In the genomic region with DNA sequence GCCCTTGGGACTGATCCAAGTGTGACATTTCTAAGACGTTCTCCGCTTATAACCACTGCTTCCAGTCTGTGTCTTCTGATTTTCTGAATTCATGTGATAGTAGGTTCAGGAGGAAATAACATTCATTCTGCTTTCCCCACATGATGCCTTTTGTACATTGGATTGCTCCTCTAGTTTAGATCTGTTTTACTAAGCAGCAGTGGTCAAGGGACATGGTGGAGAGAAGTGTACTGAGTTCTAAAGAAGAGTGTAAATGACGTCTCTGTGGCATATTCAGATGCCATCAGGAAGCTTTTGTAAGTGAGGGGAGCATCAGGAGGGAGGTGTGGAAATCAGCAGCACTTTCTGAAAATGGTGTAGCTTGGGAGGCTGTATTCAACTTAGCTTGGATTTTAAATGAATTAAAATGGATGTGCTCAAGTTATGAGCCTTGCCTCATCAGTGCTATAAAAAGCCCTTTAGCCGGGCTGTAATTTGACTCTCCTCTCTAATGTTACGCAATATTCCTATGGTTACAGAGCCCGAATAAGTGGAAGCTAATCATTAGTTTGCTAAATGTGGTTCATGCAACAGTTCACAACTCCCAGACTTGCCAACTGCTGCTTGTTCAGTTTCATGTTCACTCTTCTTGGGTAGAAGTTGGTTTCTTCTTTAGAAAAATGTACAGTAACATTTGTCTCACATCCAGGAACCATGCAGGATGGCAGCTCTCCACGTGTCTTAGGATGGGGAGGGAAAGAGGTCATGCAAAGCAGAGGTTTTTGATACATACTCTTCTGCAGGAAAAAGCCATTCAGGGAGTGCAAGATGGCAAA, we compare ENCODE assay signal across 7 cellular contexts.
A peak's percentile ranks its signal among the peaks of the same experiment; 100 is the strongest.
DNase-seq lines count a peak whose midpoint lies in the region; ATAC-seq, FAIRE-seq and TF ChIP-seq lines count a peak whose summit lies in the region.

No MANE protein-coding gene starts in this region.

- H3K27ac ChIP-seq in GM23248 (peak overlapping the region; percentile 70), HepG2 (ENCODE audit: extremely low read length, insufficient read depth, low read length) (peak overlapping the region; percentile 28)

- H3K79me2 ChIP-seq in GM23248 (ENCODE audit: insufficient read depth) (no peaks in the 10 kb centered on the region), HepG2 (ENCODE audit: insufficient read depth, low read length) (no peaks in the 10 kb centered on the region)

- H3K27me3 ChIP-seq in GM23248 (replicated peaks; ENCODE audit: insufficient read depth) (no peaks in the 10 kb centered on the region), HepG2 (ENCODE audit: control insufficient read depth in 1 of 2, insufficient read depth in 2 of 2, low read length in 2 of 2) (no peaks in the 10 kb centered on the region)

- ATAC-seq in HepG2 (peak; percentile 93), HG03097 (IDR thresholded peaks at IDR 0.05; ENCODE audit: low FRiP score, unreplicated experiment) (no peak), GM21723 (IDR thresholded peaks at IDR 0.05; ENCODE audit: unreplicated experiment) (no peak)

- H4K20me1 ChIP-seq in GM23248 (ENCODE audit: insufficient read depth) (no peaks in the 10 kb centered on the region), HepG2 (ENCODE audit: insufficient read depth, low read length) (no peaks in the 10 kb centered on the region)

- no peak for TF ChIP-seq CTCF in HepG2 (CRISPR knock-in tag; IDR thresholded peaks at IDR 0.05)

- DNase-seq in GM23248 (peak; percentile 92), NCI-H2107 treated with DMSO at 0.1 percent for 48 hours (lab: John Stamatoyannopoulos, UW; ENCODE audit: unreplicated experiment) (peak; percentile 84), astrocyte of the hippocampus (ENCODE audit: low read depth, low spot score) (peak; percentile 76), HepG2 (ENCODE audit: low spot score) (peak; percentile 78), NAMALWA (ENCODE audit: low spot score) (no peak)

- TF ChIP-seq RAD21 in HepG2 (CRISPR knock-in tag; IDR thresholded peaks at IDR 0.05): no peak

- FAIRE-seq in HepG2 (lab: Jason Lieb, UNC): peak; percentile 67

- H3F3A ChIP-seq in GM23248 (ENCODE audit: insufficient read depth): peaks cover 32% of the 10 kb centered on the region

- POLR2A ChIA-PET in HepG2 (lab: Yijun Ruan, JAX): no interaction called here

- CTCF ChIA-PET in HepG2 (lab: Yijun Ruan, JAX; ENCODE audit: low intra/inter-chr PET ratio, low total read pairs): no interaction called here

- whole genome bisulfite sequencing in GM23248 (ENCODE audit: low coverage in 1 of 2, low lambda C conversion rate in 2 of 2, missing lambda C conversion rate in 2 of 2), 2 experiments: 10 to 11% methylated on average over 7 of the region's 7 CpGs
- 65% methylated on average over 6 of the region's 7 CpGs for WGBS in HepG2 (ENCODE audit: low lambda C conversion rate)

- H3K4me1 ChIP-seq in GM23248 (ENCODE audit: insufficient read depth) (peaks cover 33% of the 10 kb centered on the region), HepG2 (ENCODE audit: insufficient read depth, low read length) (peaks cover 13% of the 10 kb centered on the region)

- H2AFZ ChIP-seq in GM23248 (peak overlapping the region; percentile 86), HepG2 (ENCODE audit: low read length) (no peak overlapping the region)

- H3K9me3 ChIP-seq in GM23248 (ENCODE audit: low read depth): no peaks in the 10 kb centered on the region
- no peaks in the 10 kb centered on the region for H3K9me3 ChIP-seq in HepG2 (ENCODE audit: low read length)

- intact Hi-C loops in HepG2 (cut with micrococcal nuclease; ENCODE audit: unreplicated experiment): no loop called here

- BruUV-seq in HepG2 (replicated peaks; lab: Mats Ljungman, UMichigan): no TSS peak

- H3K4me2 ChIP-seq in GM23248 (ENCODE audit: unreplicated experiment) (peak overlapping the region; percentile 73), HepG2 (ENCODE audit: low read depth, low read length) (peak overlapping the region; percentile 43)

- H3K9ac ChIP-seq in GM23248: peak overlapping the region; percentile 52
- H3K9ac ChIP-seq in HepG2 (ENCODE audit: insufficient read depth, low read depth, low read length): no peak overlapping the region

- H3K9me2 ChIP-seq in GM23248 (ENCODE audit: insufficient read depth): no peaks in the 10 kb centered on the region

- H3K4me3 ChIP-seq in GM23248 (peak overlapping the region; percentile 36), HepG2 (replicated peaks in 1 of 3; ENCODE audit: insufficient read depth in 1 of 3, low read depth in 2 of 3, low read length in 3 of 3) (no peak overlapping the region)

- in situ Hi-C loops in GM23248 (cut with MboI) (no loop called here), HepG2 (cut with HindIII; ENCODE audit: extremely low pct_ligation_motif_present, low pct_unique_long_range_greater_than_20kb) (no loop called here)

- peak in 1 of 2 experiments; percentile 67; a peak in 1 of 4 replicates for TF ChIP-seq EP300 in HepG2 (IDR thresholded peaks at IDR 0.05; ENCODE audit: low read depth in 2 of 2, low read length in 2 of 2)
- TF ChIP-seq EP300 in HepG2 (CRISPR knock-in tag; IDR thresholded peaks at IDR 0.05; ENCODE audit: borderline replicate concordance): no peak

- no peak for TF ChIP-seq POLR2A in HepG2 (IDR thresholded peaks at IDR 0.05; ENCODE audit: insufficient read depth in 1 of 2, low read depth in 2 of 2, low read length in 2 of 2)

- H3K36me3 ChIP-seq in GM23248 (ENCODE audit: low read depth) (no peaks in the 10 kb centered on the region), HepG2 (replicated peaks in 1 of 2; ENCODE audit: control insufficient read depth in 1 of 2, insufficient read depth in 2 of 2, low read length in 2 of 2) (peaks cover 5 to 8% of the 10 kb centered on the region in 2 experiments)

TF ChIP-seq in HepG2, 621 proteins besides CTCF, POLR2A, EP300 and RAD21 (continues in another document):
- TF ChIP-seq SOX13 (IDR thresholded peaks at IDR 0.05): no peak
- peak in 1 of 2 experiments; percentile 23; a peak in 1 of 4 replicates for TF ChIP-seq SOX13 (CRISPR knock-in tag; conservative IDR thresholded peaks at IDR 0.05 in 1 of 2, IDR thresholded peaks at IDR 0.05 in 1 of 2)
- TF ChIP-seq, protein P1, sequence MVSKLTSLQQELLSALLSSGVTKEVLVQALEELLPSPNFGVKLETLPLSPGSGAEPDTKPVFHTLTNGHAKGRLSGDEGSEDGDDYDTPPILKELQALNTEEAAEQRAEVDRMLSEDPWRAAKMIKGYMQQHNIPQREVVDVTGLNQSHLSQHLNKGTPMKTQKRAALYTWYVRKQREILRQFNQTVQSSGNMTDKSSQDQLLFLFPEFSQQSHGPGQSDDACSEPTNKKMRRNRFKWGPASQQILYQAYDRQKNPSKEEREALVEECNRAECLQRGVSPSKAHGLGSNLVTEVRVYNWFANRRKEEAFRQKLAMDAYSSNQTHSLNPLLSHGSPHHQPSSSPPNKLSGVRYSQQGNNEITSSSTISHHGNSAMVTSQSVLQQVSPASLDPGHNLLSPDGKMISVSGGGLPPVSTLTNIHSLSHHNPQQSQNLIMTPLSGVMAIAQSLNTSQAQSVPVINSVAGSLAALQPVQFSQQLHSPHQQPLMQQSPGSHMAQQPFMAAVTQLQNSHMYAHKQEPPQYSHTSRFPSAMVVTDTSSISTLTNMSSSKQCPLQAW (CRISPR knock-in tag; IDR thresholded peaks at IDR 0.05): 0 out of 2 replicates have a peak, but pooled peaks have one; percentile 36
- TF ChIP-seq HDAC2 (CRISPR knock-in tag; IDR thresholded peaks at IDR 0.05): peak; percentile 24; the same call in 1 of the 2 replicates
- TF ChIP-seq RFX1 (IDR thresholded peaks at IDR 0.05): peak; percentile 31; the same call in 1 of the 2 replicates
- TF ChIP-seq TOPORS (CRISPR knock-in tag; IDR thresholded peaks at IDR 0.05): 0 out of 2 replicates have a peak, but pooled peaks have one; percentile 33
- peak; percentile 100 for TF ChIP-seq CEBPB (IDR thresholded peaks at IDR 0.05; ENCODE audit: borderline replicate concordance, low read depth, low read length)
- peak; percentile 18; the same call in 1 of the 2 replicates for TF ChIP-seq ZNF24 (IDR thresholded peaks at IDR 0.05)
- TF ChIP-seq ZNF317 (CRISPR knock-in tag; IDR thresholded peaks at IDR 0.05): 0 out of 2 replicates have a peak, but pooled peaks have one; percentile 29
- TF ChIP-seq MIXL1 (CRISPR knock-in tag; IDR thresholded peaks at IDR 0.05): 0 out of 2 replicates have a peak, but pooled peaks have one; percentile 50
- TF ChIP-seq SIX4 (CRISPR knock-in tag; IDR thresholded peaks at IDR 0.05): peak; percentile 99
- no peak for TF ChIP-seq ZNF282 (IDR thresholded peaks at IDR 0.05; ENCODE audit: partially characterized antibody)
- TF ChIP-seq HINFP (CRISPR knock-in tag; IDR thresholded peaks at IDR 0.05; ENCODE audit: low read depth): no peak
- peak; percentile 44; the same call in 1 of the 2 replicates for TF ChIP-seq ZNF614 (CRISPR knock-in tag; IDR thresholded peaks at IDR 0.05; ENCODE audit: borderline replicate concordance)
- 0 out of 2 replicates have a peak, but pooled peaks have one; percentile 17 for TF ChIP-seq ELF3 (CRISPR knock-in tag; IDR thresholded peaks at IDR 0.05)
- TF ChIP-seq SMYD3 (CRISPR knock-in tag; IDR thresholded peaks at IDR 0.05): 0 out of 2 replicates have a peak, but pooled peaks have one; percentile 66
- TF ChIP-seq TAF15 (IDR thresholded peaks at IDR 0.05; ENCODE audit: low read depth, low read length, poor library complexity, severe bottlenecking): no peak
- TF ChIP-seq SOX6 (IDR thresholded peaks at IDR 0.05): no peak
- TF ChIP-seq SOX6 (CRISPR knock-in tag; IDR thresholded peaks at IDR 0.05): 0 out of 2 replicates have a peak, but pooled peaks have one; percentile 28
